ENCODE assay signal across 10 cellular contexts in genomic region chr2:207156451-207157161, GRCh38. TPM values are rescaled to one million over a fixed set of nuclear protein-coding genes. Genes with fewer than 3 reads are reported as not detected.
DNase-seq lines count a peak whose midpoint lies in the region; ATAC-seq, FAIRE-seq and TF ChIP-seq lines count a peak whose summit lies in the region.
"Had no signal": no experiment of that assay in that cellular context is flagged by ENCODE, and none has a peak within 500 bp of the region (broad histone marks: within the 10 kb centered on the region; RNA-seq: fewer than 3 reads in every experiment).

No MANE protein-coding gene starts in this region.

- TF ChIP-seq RAD21 in HepG2 (CRISPR knock-in tag; IDR thresholded peaks at IDR 0.05), result no peak

- H4K20me1 ChIP-seq in HepG2 (ENCODE audit: insufficient read depth, low read length), result 0 out of 2 replicates have a peak, but pooled peaks cover 2% of the 10 kb centered on the region

- H3K4me3 ChIP-seq in HepG2 (replicated peaks in 1 of 3; ENCODE audit: insufficient read depth in 1 of 3, low read depth in 2 of 3, low read length in 3 of 3), result no peak overlapping the region
- H3K4me3 ChIP-seq in brain microvascular endothelial cell (ENCODE audit: low read depth, low read length), result no peak overlapping the region

- H3K79me2 ChIP-seq in HepG2 (ENCODE audit: insufficient read depth, low read length), result peaks cover 5% of the 10 kb centered on the region

- no peaks in the 10 kb centered on the region for H3K36me3 ChIP-seq in HepG2 (replicated peaks in 1 of 2; ENCODE audit: control insufficient read depth in 1 of 2, insufficient read depth in 2 of 2, low read length in 2 of 2)
- H3K36me3 ChIP-seq in brain microvascular endothelial cell (replicated peaks), result peaks cover 8% of the 10 kb centered on the region
- H3K36me3 ChIP-seq: spleen had no signal

- no TSS peak for BruUV-seq in HepG2 (replicated peaks; lab: Mats Ljungman, UMichigan)

- in situ Hi-C loops in HepG2 (cut with HindIII; ENCODE audit: extremely low pct_ligation_motif_present, low pct_unique_long_range_greater_than_20kb), result no loop called here
- in situ Hi-C loops in brain microvascular endothelial cell (cut with HindIII; ENCODE audit: low pct_ligation_motif_present, low sequenced_read_pairs), result no loop called here

- TF ChIP-seq EP300 in HepG2 (IDR thresholded peaks at IDR 0.05; ENCODE audit: low read depth in 2 of 2, low read length in 2 of 2) (no peak), HepG2 (CRISPR knock-in tag; IDR thresholded peaks at IDR 0.05; ENCODE audit: borderline replicate concordance) (no peak)

- WGBS in HepG2 (ENCODE audit: low lambda C conversion rate), result 58% methylated on average over 5 of the region's 5 CpGs

- TF ChIP-seq POLR2A in GM12892 (IDR thresholded peaks at IDR 0.05; ENCODE audit: low read depth, low read length) (no peak), HepG2 (IDR thresholded peaks at IDR 0.05; ENCODE audit: insufficient read depth in 1 of 2, low read depth in 2 of 2, low read length in 2 of 2) (no peak)

- intact Hi-C loops in HepG2 (cut with micrococcal nuclease; ENCODE audit: unreplicated experiment), result no loop called here

- ATAC-seq in GM21447 (IDR thresholded peaks at IDR 0.05; ENCODE audit: unreplicated experiment), result peak; percentile 46
- ATAC-seq in HG03565 (IDR thresholded peaks at IDR 0.05; ENCODE audit: unreplicated experiment), result peak; percentile 64
- peak; percentile 73 for ATAC-seq in HepG2

- H3K27me3 ChIP-seq in HepG2 (ENCODE audit: control insufficient read depth in 1 of 2, insufficient read depth in 2 of 2, low read length in 2 of 2), result no peaks in the 10 kb centered on the region
- no peaks in the 10 kb centered on the region for H3K27me3 ChIP-seq in brain microvascular endothelial cell (replicated peaks)
- H3K27me3 ChIP-seq: spleen had no signal

- FAIRE-seq in GM12892 (lab: Jason Lieb, UNC) (peak; percentile 54), HepG2 (lab: Jason Lieb, UNC) (peak; percentile 52)

- DNase-seq in GM12892 (ENCODE audit: insufficient read length), result no peak
- DNase-seq in HepG2 (ENCODE audit: low spot score), result peak; percentile 61
- DNase-seq in cortex of kidney (lab: John Stamatoyannopoulos, UW), result no peak
- DNase-seq in NCI-H2081 (lab: John Stamatoyannopoulos, UW), result no peak
- no peak for DNase-seq in NCI-H2227 (lab: John Stamatoyannopoulos, UW; ENCODE audit: unreplicated experiment)
- DNase-seq in brain microvascular endothelial cell, result no peak
- DNase-seq: MV-4-11, spleen had no signal

- POLR2A ChIA-PET in HepG2 (lab: Yijun Ruan, JAX), result interaction anchor here (1.9 kb wide), 1 partner anchor 9 kb away, joined by 6 read pairs; the partner anchor contains the start of gene KLF7

- TF ChIP-seq CTCF in HepG2 (CRISPR knock-in tag; IDR thresholded peaks at IDR 0.05) (no peak), brain microvascular endothelial cell (IDR thresholded peaks at IDR 0.05; ENCODE audit: low read depth, low read length, missing control alignments) (no peak)

- H3K27ac ChIP-seq in HepG2 (ENCODE audit: extremely low read length, insufficient read depth, low read length), result no peak overlapping the region
- H3K27ac ChIP-seq in brain microvascular endothelial cell, result no peak overlapping the region

- no peak overlapping the region for H3K9ac ChIP-seq in HepG2 (ENCODE audit: insufficient read depth, low read depth, low read length)

- H3K4me1 ChIP-seq in HepG2 (ENCODE audit: insufficient read depth, low read length), result peaks cover 12% of the 10 kb centered on the region

- no peak overlapping the region for H2AFZ ChIP-seq in HepG2 (ENCODE audit: low read length)

- CTCF ChIA-PET in HepG2 (lab: Yijun Ruan, JAX; ENCODE audit: low intra/inter-chr PET ratio, low total read pairs), result no interaction called here

- H3K4me2 ChIP-seq in HepG2 (ENCODE audit: low read depth, low read length), result 0 out of 2 replicates have a peak overlapping the region, but pooled peaks have one; percentile 8

- H3K9me3 ChIP-seq in HepG2 (ENCODE audit: low read length), result no peaks in the 10 kb centered on the region
- H3K9me3 ChIP-seq: spleen had no signal

TF ChIP-seq in HepG2, 621 proteins besides CTCF, POLR2A, EP300 and RAD21 (continues in another document):
- no peak for TF ChIP-seq DNMT3B (CRISPR knock-in tag; conservative IDR thresholded peaks at IDR 0.05)
- TF ChIP-seq SRF (IDR thresholded peaks at IDR 0.05; ENCODE audit: low read depth, low read length), result peak; percentile 85
- no peak for TF ChIP-seq NR2F1 (CRISPR knock-in tag; IDR thresholded peaks at IDR 0.05)
- no peak for TF ChIP-seq PPARG (CRISPR knock-in tag; conservative IDR thresholded peaks at IDR 0.05)
- TF ChIP-seq RARA (CRISPR knock-in tag; IDR thresholded peaks at IDR 0.05), result peak; percentile 39; the same call in 1 of the 2 replicates
- no peak for TF ChIP-seq RERE (CRISPR knock-in tag; IDR thresholded peaks at IDR 0.05; ENCODE audit: low read depth)
- TF ChIP-seq ZBTB34 (CRISPR knock-in tag; IDR thresholded peaks at IDR 0.05), result no peak
- TF ChIP-seq MAFK (conservative IDR thresholded peaks at IDR 0.05 in 1 of 2, IDR thresholded peaks at IDR 0.05 in 1 of 2; ENCODE audit: low read length in 2 of 2), result no peak

RNA-seq across cellular contexts. Expression of gene KLF7, which starts 9.1 kb away (rescaled TPM):
- 13.5 TPM for polyA plus RNA-seq in GM12892 (2012; ENCODE audit: missing spikeins)
- 1.9 and 2.6 TPM in 2 replicates for total RNA-seq in HepG2 (2016; rRNA removed; fragmentation: Illumina TruSeq; extraction: Trizol)
- 1.4 and 2.0 TPM in 2 replicates for total RNA-seq in HepG2 (2016; cell fraction: cytosol; rRNA removed; fragmentation: Illumina TruSeq; extraction: Trizol; ENCODE audit: low read depth)
- 2.4 and 3.0 TPM in 2 replicates for total RNA-seq in HepG2 (2016; cell fraction: insoluble cytoplasmic fraction; rRNA removed; fragmentation: Illumina TruSeq; extraction: Trizol)
- total RNA-seq in HepG2 (2016; cell fraction: membrane; rRNA removed; fragmentation: Illumina TruSeq; extraction: Trizol), result 0.93 and 1.1 TPM in 2 replicates
- total RNA-seq in HepG2 (2016; cell fraction: nucleus; rRNA removed; fragmentation: Illumina TruSeq; extraction: Trizol), result 2.5 and 4.1 TPM in 2 replicates
- 5.4 and 6.3 TPM in 2 replicates for polyA plus RNA-seq in HepG2 (2011; rRNA removed)
- polyA plus RNA-seq in HepG2 (2011; cell fraction: cytosol; rRNA removed), result 4.0 and 4.2 TPM in 2 replicates
- polyA plus RNA-seq in HepG2 (2011; cell fraction: nucleus; rRNA removed), result 21.1 and 21.4 TPM in 2 replicates
- polyA plus RNA-seq in HepG2 (2012), result 6.5 and 7.0 TPM in 2 replicates
- polyA plus RNA-seq in HepG2 (2016; cell fraction: cytosol; fragmentation: Illumina TruSeq; extraction: Trizol; ENCODE audit: low read depth), result 0.11 and 0.31 TPM in 2 replicates
- polyA plus RNA-seq in HepG2 (2016; cell fraction: insoluble cytoplasmic fraction; fragmentation: Illumina TruSeq; extraction: Trizol; ENCODE audit: low read depth), result 1.3 and 1.4 TPM in 2 replicates
- polyA plus RNA-seq in HepG2 (2016; cell fraction: membrane; fragmentation: Illumina TruSeq; extraction: Trizol; ENCODE audit: low read depth), result 0.61 and 1.3 TPM in 2 replicates
- polyA plus RNA-seq in HepG2 (2016; cell fraction: nucleus; fragmentation: Illumina TruSeq; extraction: Trizol; ENCODE audit: insufficient read depth, low read depth), result 3.3 TPM in 2 replicates
- polyA minus RNA-seq in HepG2 (2011; rRNA and poly(A)+ RNA removed; ENCODE audit: low replicate concordance), result 7.1 and 25.2 TPM in 2 replicates
- 2.5 and 3.4 TPM in 2 replicates for polyA minus RNA-seq in HepG2 (2011; cell fraction: cytosol; rRNA and poly(A)+ RNA removed)
- polyA minus RNA-seq in HepG2 (2011; cell fraction: nucleus; rRNA and poly(A)+ RNA removed), result 18.7 and 20.8 TPM in 2 replicates
